Comparison of ENCODE assay signal across 8 cellular contexts in the genomic region with DNA sequence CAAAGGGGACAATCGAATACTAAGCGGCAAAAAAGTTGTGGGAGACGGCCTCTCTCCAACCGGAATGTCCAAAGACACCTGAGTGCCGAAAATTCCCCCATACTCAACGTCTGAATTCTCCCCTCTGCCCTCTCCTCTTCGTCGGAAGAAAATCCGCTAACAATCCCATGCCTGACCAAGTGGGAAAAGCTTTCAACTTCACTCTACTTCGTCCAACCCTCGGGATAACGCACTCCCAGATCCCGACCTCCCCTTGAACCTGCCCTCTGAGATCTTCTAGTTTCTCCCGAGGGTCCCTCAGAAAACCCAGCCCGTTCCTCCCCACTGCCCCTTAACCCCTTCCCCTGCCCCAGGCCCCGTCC. TPM values are rescaled to one million over a fixed set of nuclear protein-coding genes. Genes with fewer than 3 reads are reported as not detected.
A peak's percentile ranks its signal among the peaks of the same experiment; 100 is the strongest.
DNase-seq lines count a peak whose midpoint lies in the region; ATAC-seq and TF ChIP-seq lines count a peak whose summit lies in the region.

No MANE protein-coding gene starts in this region.

- H3K4me3 ChIP-seq in Jurkat, Clone E6-1 (ENCODE audit: low read length): peak overlapping the region; percentile 79
- H3K4me3 ChIP-seq in cardiac fibroblast (replicated peaks in 1 of 2; ENCODE audit: low read depth in 2 of 2, low read length in 2 of 2): peak overlapping the region; percentile 61 to 78
- peak overlapping the region; percentile 90 for H3K4me3 ChIP-seq in lower lobe of right lung
- peak overlapping the region; percentile 77 to 99 (median 97) for H3K4me3 ChIP-seq in transverse colon

- 4% methylated on average over 16 of the region's 16 CpGs; no CpG with 5 or more reads in 1 of the 2 donors for WGBS in transverse colon (ENCODE audit: low coverage in 1 of 2), 2 donors

- H3K9me3 ChIP-seq in lower lobe of right lung (no peaks in the 10 kb centered on the region), transverse colon (no peaks in the 10 kb centered on the region)

- H3K36me3 ChIP-seq in lower lobe of right lung (no peaks in the 10 kb centered on the region), transverse colon (no peaks in the 10 kb centered on the region)

- H3K4me1 ChIP-seq in lower lobe of right lung: peaks cover 28% of the 10 kb centered on the region
- H3K4me1 ChIP-seq in transverse colon: peaks cover 9 to 50% (median 22%) of the 10 kb centered on the region in 4 donors

- TF ChIP-seq EP300 in transverse colon (IDR thresholded peaks at IDR 0.05; ENCODE audit: low read depth): no peak

- intact Hi-C loops in lower lobe of right lung (cut with DNase I) (no loop called here), transverse colon (cut with DNase I; ENCODE audit: low total_unique reads) (no loop called here)

- H3K27ac ChIP-seq in lower lobe of right lung (peak overlapping the region; percentile 87), transverse colon (peak overlapping the region; percentile 91 to 95 (median 92))

- TF ChIP-seq POLR2A in transverse colon (IDR thresholded peaks at IDR 0.05): no peak

- DNase-seq in AG08396 (ENCODE audit: low spot score) (peak; percentile 16), cardiac fibroblast (ENCODE audit: low read depth in 2 of 2) (peak in 1 of 2 donors; percentile 19), lower lobe of right lung (no peak), transverse colon (no peak), OCI-M1 (lab: John Stamatoyannopoulos, UW) (no peak), NCI-H2196 treated with DMSO at 0.1 percent for 48 hours (lab: John Stamatoyannopoulos, UW; ENCODE audit: unreplicated experiment) (no peak)
- DNase-seq in Jurkat, Clone E6-1 (ENCODE audit: low read depth, low spot score): no peak

- H3K27me3 ChIP-seq in lower lobe of right lung (ENCODE audit: low read depth): no peaks in the 10 kb centered on the region
- no peaks in the 10 kb centered on the region for H3K27me3 ChIP-seq in transverse colon

- TF ChIP-seq CTCF in cardiac fibroblast (IDR thresholded peaks at IDR 0.05; ENCODE audit: low read depth, low read length): no peak
- no peak for TF ChIP-seq CTCF in lower lobe of right lung (IDR thresholded peaks at IDR 0.05)
- no peak for TF ChIP-seq CTCF in transverse colon (IDR thresholded peaks at IDR 0.05)

- ATAC-seq in lower lobe of right lung: no peak
- ATAC-seq in HG03095 (IDR thresholded peaks at IDR 0.05; ENCODE audit: unreplicated experiment): no peak

- in situ Hi-C loops in transverse colon (cut with MboI; ENCODE audit: low pct_ligation_motif_present in 1 of 4, low pct_unique_long_range_greater_than_20kb in 1 of 4, low sequenced_read_pairs in 3 of 4): no loop called here

RNA-seq across cellular contexts. Expression of gene AMFR, which starts 1.0 kb away (rescaled TPM):
- polyA plus RNA-seq in Jurkat, Clone E6-1 (2012; ENCODE audit: insufficient read depth, insufficient read length): 50.4 TPM
- total RNA-seq in lower lobe of right lung (90.4 TPM), transverse colon (100 to 1,000 TPM in 2 of 4 donors, 10 to 100 TPM in 2; 60.7 to 156 (median 114) TPM)

RNA-seq across cellular contexts. Expression of gene NUDT21, which starts 26.7 kb away (rescaled TPM):
- polyA plus RNA-seq in Jurkat, Clone E6-1 (2012; ENCODE audit: insufficient read depth, insufficient read length): 179 TPM
- total RNA-seq in lower lobe of right lung (80.3 TPM), transverse colon (10 to 100 TPM in 3 of 4 donors, 1 to 10 TPM in 1; 7.5 to 41.9 (median 23.0) TPM)

RNA-seq across cellular contexts. Expression of gene OGFOD1, which starts 27.0 kb away (rescaled TPM):
- polyA plus RNA-seq in Jurkat, Clone E6-1 (2012; ENCODE audit: insufficient read depth, insufficient read length): 55.4 TPM
- 26.8 TPM for total RNA-seq in lower lobe of right lung
- 10 to 100 TPM in 2 of 4 donors, 1 to 10 TPM in 2; 2.8 to 22.5 (median 9.5) TPM for total RNA-seq in transverse colon
